ENCODE assay signal across 29 cellular contexts in genomic region chr11:1529774-1530173, GRCh38. TPM values are rescaled to one million over a fixed set of nuclear protein-coding genes. Genes with fewer than 3 reads are reported as not detected.
"Had no signal": no experiment of that assay in that cellular context is flagged by ENCODE, and none has a peak within 500 bp of the region (broad histone marks: within the 10 kb centered on the region; RNA-seq: fewer than 3 reads in every experiment).

No MANE protein-coding gene starts in this region.

- DNase-seq: activated CD4-positive, alpha-beta memory T cell treated with anti-CD3 and anti-CD28 coated beads for 36 hours; activated CD4-positive, alpha-beta T cell treated with anti-CD3 and anti-CD28 coated beads, Interleukin-2, amount 10 ng/mL, durations not matched to agents 7 days and 5 days; activated CD4-positive, CD25-positive, alpha-beta regulatory T cell; activated gamma-delta T cell; activated naive CD4-positive, alpha-beta T cell treated with anti-CD3 and anti-CD28 coated beads, Interleukin-2, amount 10 ng/mL, durations not matched to agents 7 days and 5 days; activated naive CD8-positive, alpha-beta T cell treated with anti-CD3 and anti-CD28 coated beads for 36 hours; activated T-cell treated with anti-CD3 and anti-CD28 coated beads for 4 hours; activated T-cell treated with anti-CD3 and anti-CD28 coated beads, Interleukin-2, amount 50 U/mL, for 48 hours; brain microvascular endothelial cell; KG1; NCI-H1092; NCI-H1417 treated with DMSO at 0.1 percent for 48 hours; NCI-H1694; NCI-H2029; NCI-H510A treated with DMSO at 0.1 percent for 48 hours; NCI-H748 treated with DMSO at 0.1 percent for 48 hours; NK-92 treated with Interleukin-12 subunit alpha and Interleukin-12 subunit beta, amount 100 ng/mL, for 24 hours; OCI-M1; RPMI8226; SHP77 treated with DMSO at 0.1 percent for 48 hours; T-cell; T-helper 2 cell; T1000 had no signal

- H3K36me3 Mint-ChIP-seq: activated CD4-positive, alpha-beta memory T cell treated with anti-CD3 and anti-CD28 coated beads for 36 hours; activated naive CD8-positive, alpha-beta T cell treated with anti-CD3 and anti-CD28 coated beads for 36 hours had no signal

- H3K4me3 Mint-ChIP-seq: activated CD4-positive, alpha-beta memory T cell treated with anti-CD3 and anti-CD28 coated beads for 36 hours; activated CD4-positive, alpha-beta T cell treated with anti-CD3 and anti-CD28 coated beads, Interleukin-2, amount 10 ng/mL, durations not matched to agents 7 days and 5 days; activated naive CD4-positive, alpha-beta T cell treated with anti-CD3 and anti-CD28 coated beads, Interleukin-2, amount 10 ng/mL, durations not matched to agents 7 days and 5 days; activated naive CD8-positive, alpha-beta T cell treated with anti-CD3 and anti-CD28 coated beads for 36 hours; activated T-helper 17 cell treated with anti-CD3 and anti-CD28 coated beads, Interleukin-2, amount 50 U/mL, for 72 hours; T-cell had no signal

- H3K9me3 Mint-ChIP-seq: activated CD4-positive, alpha-beta memory T cell treated with anti-CD3 and anti-CD28 coated beads for 36 hours; activated CD4-positive, alpha-beta T cell treated with anti-CD3 and anti-CD28 coated beads, Interleukin-2, amount 10 ng/mL, durations not matched to agents 7 days and 5 days; activated naive CD4-positive, alpha-beta T cell treated with anti-CD3 and anti-CD28 coated beads, Interleukin-2, amount 10 ng/mL, durations not matched to agents 7 days and 5 days; activated naive CD8-positive, alpha-beta T cell treated with anti-CD3 and anti-CD28 coated beads for 36 hours; activated T-helper 17 cell treated with anti-CD3 and anti-CD28 coated beads, Interleukin-2, amount 50 U/mL, for 72 hours; T-cell had no signal

- ATAC-seq: activated T-helper 17 cell treated with anti-CD3 and anti-CD28 coated beads, Interleukin-2, amount 50 U/mL, for 72 hours; Panc1; T-cell had no signal

- H3K36me3 ChIP-seq: brain microvascular endothelial cell, cardiac muscle cell had no signal

- H3K27me3 ChIP-seq: brain microvascular endothelial cell, cardiac muscle cell had no signal

- H3K27me3 Mint-ChIP-seq: activated CD4-positive, alpha-beta memory T cell treated with anti-CD3 and anti-CD28 coated beads for 36 hours; activated CD4-positive, alpha-beta T cell treated with anti-CD3 and anti-CD28 coated beads, Interleukin-2, amount 10 ng/mL, durations not matched to agents 7 days and 5 days; activated naive CD4-positive, alpha-beta T cell treated with anti-CD3 and anti-CD28 coated beads, Interleukin-2, amount 10 ng/mL, durations not matched to agents 7 days and 5 days; activated naive CD8-positive, alpha-beta T cell treated with anti-CD3 and anti-CD28 coated beads for 36 hours; activated T-helper 17 cell treated with anti-CD3 and anti-CD28 coated beads, Interleukin-2, amount 50 U/mL, for 72 hours; T-cell had no signal

- H3K27ac Mint-ChIP-seq: activated CD4-positive, alpha-beta memory T cell treated with anti-CD3 and anti-CD28 coated beads for 36 hours; activated CD4-positive, alpha-beta T cell treated with anti-CD3 and anti-CD28 coated beads, Interleukin-2, amount 10 ng/mL, durations not matched to agents 7 days and 5 days; activated naive CD4-positive, alpha-beta T cell treated with anti-CD3 and anti-CD28 coated beads, Interleukin-2, amount 10 ng/mL, durations not matched to agents 7 days and 5 days; activated naive CD8-positive, alpha-beta T cell treated with anti-CD3 and anti-CD28 coated beads for 36 hours; T-cell had no signal

- H3K27ac ChIP-seq: brain microvascular endothelial cell, cardiac muscle cell had no signal

- H3K4me3 ChIP-seq: cardiac muscle cell had no signal

RNA-seq across cellular contexts. Expression of gene KRTAP5-1, which starts 55.3 kb away (rescaled TPM):
- total RNA-seq: activated CD4-positive, alpha-beta memory T cell treated with anti-CD3 and anti-CD28 coated beads for 36 hours; activated CD4-positive, alpha-beta T cell treated with anti-CD3 and anti-CD28 coated beads, Interleukin-2, amount 10 ng/mL, durations not matched to agents 7 days and 5 days; activated CD8-positive, alpha-beta memory T cell treated with anti-CD3 and anti-CD28 coated beads for 36 hours; activated naive CD8-positive, alpha-beta T cell treated with anti-CD3 and anti-CD28 coated beads for 36 hours; activated T-helper 17 cell treated with anti-CD3 and anti-CD28 coated beads, Interleukin-2, amount 50 U/mL, for 72 hours; cardiac muscle cell; MCF 10A; T-cell had no signal
- polyA plus RNA-seq: adipose tissue, cardiac muscle cell had no signal
